In genomic region chr9:137618105-137619067, GRCh38 we compare ENCODE assay signal across 8 cellular contexts. TPM values are rescaled to one million over a fixed set of nuclear protein-coding genes. Genes with fewer than 3 reads are reported as not detected.
DNase-seq lines count a peak whose midpoint lies in the region; ATAC-seq and TF ChIP-seq lines count a peak whose summit lies in the region.

TSS of gene EHMT1 (plus strand) at chr9:137619005. CDS start at chr9:137619029, 24 bp downstream.

- POLR2A ChIA-PET in PC-9 (lab: Charles Lee; ENCODE audit: unreplicated experiment), result interaction anchor here (0.6 kb wide), 2 partner anchors 13 to 34 kb away, joined by 6 to 8 read pairs; partner anchors contain the start of gene ARRDC1

- H3F3A ChIP-seq in PC-9 (ENCODE audit: insufficient read depth, low read depth), result peaks cover 35% of the 10 kb centered on the region

- CTCF ChIA-PET in Calu3 (lab: Charles Lee), result interaction anchor here (0.6 kb wide), 2 partner anchors 18 to 60 kb away, joined by 3 to 5 read pairs; no protein-coding TSS in a partner anchor
- CTCF ChIA-PET in PC-9 (lab: Charles Lee), result interaction anchor here (1.0 kb wide), 1 partner anchor 30 kb away, joined by 3 read pairs; no protein-coding TSS in a partner anchor

- H3K27ac ChIP-seq in PC-9, result peak within 1 kb of the TSS; percentile 82

- no peaks in the 10 kb centered on the region for H3K9me3 Mint-ChIP-seq in Calu3 (ENCODE audit: low read depth, unreplicated experiment)
- H3K9me3 Mint-ChIP-seq in activated T-cell treated with anti-CD3 and anti-CD28 coated beads, Interleukin-2, amount 50 U/mL, for 24 hours, result no peaks in the 10 kb centered on the region

- no peaks in the 10 kb centered on the region for H3K27me3 Mint-ChIP-seq in Calu3 (ENCODE audit: unreplicated experiment)
- H3K27me3 Mint-ChIP-seq in activated T-cell treated with anti-CD3 and anti-CD28 coated beads, Interleukin-2, amount 50 U/mL, for 24 hours, result no peaks in the 10 kb centered on the region

- peaks cover 52% of the 10 kb centered on the region for H3K36me3 Mint-ChIP-seq in Calu3 (ENCODE audit: insufficient read depth, unreplicated experiment)
- H3K36me3 Mint-ChIP-seq in activated T-cell treated with anti-CD3 and anti-CD28 coated beads, Interleukin-2, amount 50 U/mL, for 24 hours (ENCODE audit: low read depth), result peaks cover 73% of the 10 kb centered on the region

- peak within 1 kb of the TSS; percentile 87 for H3K4me2 ChIP-seq in PC-9

- H3K4me3 ChIP-seq in PC-9, result peak within 1 kb of the TSS; percentile 83

- no peaks in the 10 kb centered on the region for H3K9me3 ChIP-seq in PC-9 (ENCODE audit: insufficient read depth, low read depth)

- TF ChIP-seq CTCF in Calu3 (IDR thresholded peaks at IDR 0.05; ENCODE audit: unreplicated experiment) (no peak), PC-9 (conservative IDR thresholded peaks at IDR 0.05) (no peak)

- peaks cover 40% of the 10 kb centered on the region for H3K4me1 ChIP-seq in PC-9 (replicated peaks; ENCODE audit: insufficient read depth)

- intact Hi-C loops in Calu3 (cut with micrococcal nuclease; ENCODE audit: unreplicated experiment) (no loop called here), PC-9 (cut with micrococcal nuclease; ENCODE audit: unreplicated experiment) (loop anchor here (1.0 to 10.0 kb wide), 3 partner anchors 13 to 184 kb away; partner anchors contain the start of genes ARRDC1 and ZMYND19)

- peak within 1 kb of the TSS; percentile 83 for H3K4me3 Mint-ChIP-seq in Calu3 (ENCODE audit: low read depth, unreplicated experiment)
- peak within 1 kb of the TSS; percentile 87 for H3K4me3 Mint-ChIP-seq in activated T-cell treated with anti-CD3 and anti-CD28 coated beads, Interleukin-2, amount 50 U/mL, for 24 hours

- H2AFZ ChIP-seq in PC-9, result peak within 1 kb of the TSS; percentile 84

- ATAC-seq in GM21423 (IDR thresholded peaks at IDR 0.05; ENCODE audit: unreplicated experiment) (peak; percentile 62), esophagus mucosa (peak; percentile 83)

- H3K27me3 ChIP-seq in PC-9 (ENCODE audit: insufficient read depth, low read depth), result no peaks in the 10 kb centered on the region

- H3K79me2 ChIP-seq in PC-9 (ENCODE audit: low read depth), result peaks cover 75% of the 10 kb centered on the region

- DNase-seq in Calu3, result peak; percentile 87
- DNase-seq in HuH-7 (ENCODE audit: low spot score), result peak; percentile 97
- DNase-seq in PC-9, result peak; percentile 58 to 94
- peak; percentile 97 for DNase-seq in activated T-cell treated with anti-CD3 and anti-CD28 coated beads, Interleukin-2, amount 50 U/mL, for 24 hours
- DNase-seq in myocyte (ENCODE audit: low read depth), result peak; percentile 88
- DNase-seq in stimulated activated CD8-positive, alpha-beta memory T cell treated with anti-CD3 and anti-CD28 coated beads, Interleukin-7, amount 100 ng/mL, for 4 hours (ENCODE audit: low read depth in 2 of 2), result peak; percentile 64 to 80

- H3K27ac Mint-ChIP-seq in Calu3 (ENCODE audit: unreplicated experiment), result peak within 1 kb of the TSS; percentile 85
- H3K27ac Mint-ChIP-seq in activated T-cell treated with anti-CD3 and anti-CD28 coated beads, Interleukin-2, amount 50 U/mL, for 24 hours, result peak within 1 kb of the TSS; percentile 96

- no TSS peak for BruUV-seq in Calu3 (replicated peaks; lab: Mats Ljungman, UMichigan)
- BruUV-seq in PC-9 (replicated peaks; lab: Mats Ljungman, UMichigan), result TSS peak; percentile 54

- H3K4me1 Mint-ChIP-seq in Calu3 (ENCODE audit: low read depth, unreplicated experiment), result peaks cover 19% of the 10 kb centered on the region
- H3K4me1 Mint-ChIP-seq in activated T-cell treated with anti-CD3 and anti-CD28 coated beads, Interleukin-2, amount 50 U/mL, for 24 hours (ENCODE audit: low read depth), result peaks cover 42% of the 10 kb centered on the region

- H3K36me3 ChIP-seq in PC-9 (ENCODE audit: low read depth), result peaks cover 8% of the 10 kb centered on the region; the same call in 1 of the 2 replicates

- no peaks in the 10 kb centered on the region for H3K9me2 ChIP-seq in PC-9 (ENCODE audit: insufficient read depth)

- peaks cover 21% of the 10 kb centered on the region for H4K20me1 ChIP-seq in PC-9 (ENCODE audit: insufficient read depth)

RNA-seq across cellular contexts. Expression of gene EHMT1, which starts in this region (rescaled TPM):
- total RNA-seq in Calu3 (2022) (56.0 and 61.7 TPM in 2 replicates), PC-9 (2021) (111 and 116 TPM in 2 replicates), esophagus mucosa (48.0 TPM), myocyte (27.3 and 40.4 TPM in 2 replicates)
- 32.0 TPM for polyA plus RNA-seq in myocyte (2012)

Comparison
In these comparisons a context has a peak if more than half of its experiments do, and no peak if none do; other contexts are left out.
1. Peak in every context shown above with its lines: DNase-seq, ATAC-seq, H3K4me3 ChIP-seq and H3K27ac ChIP-seq.